In genomic region chr6:1838604-1839003, GRCh38 we compare ENCODE assay signal across 15 cellular contexts.
DNase-seq lines count a peak whose midpoint lies in the region; ATAC-seq and TF ChIP-seq lines count a peak whose summit lies in the region.
"Had no signal": no experiment of that assay in that cellular context is flagged by ENCODE, and none has a peak within 500 bp of the region (broad histone marks: within the 10 kb centered on the region; RNA-seq: fewer than 3 reads in every experiment).

No MANE protein-coding gene starts in this region.

- ATAC-seq in RWPE2 (ENCODE audit: low read depth) (peak; percentile 92), HG03135 (IDR thresholded peaks at IDR 0.05; ENCODE audit: unreplicated experiment) (no peak)
- ATAC-seq: upper lobe of right lung had no signal

- intact Hi-C loops in A673 (cut with micrococcal nuclease; ENCODE audit: unreplicated experiment), result no loop called here

- CTCF ChIA-PET in A673 (lab: Charles Lee), result no interaction called here

- peaks cover 29% of the 10 kb centered on the region for H3K4me1 ChIP-seq in A673 (ENCODE audit: insufficient read depth, low read length, poor library complexity, severe bottlenecking)
- H3K4me1 ChIP-seq in RWPE2 (ENCODE audit: insufficient read depth, poor library complexity, severe bottlenecking), result peaks cover 17% of the 10 kb centered on the region
- H3K4me1 ChIP-seq: upper lobe of right lung had no signal

- DNase-seq in A673 (ENCODE audit: low spot score) (peak; percentile 54), HT1080 (ENCODE audit: low read depth) (peak; percentile 36), RWPE2 (ENCODE audit: low spot score) (no peak), glomerular visceral epithelial cell (ENCODE audit: extremely low spot score) (peak; percentile 28), HuH-7 (ENCODE audit: low spot score) (no peak), NCI-H524 (lab: John Stamatoyannopoulos, UW) (no peak), NCI-H1048 (lab: John Stamatoyannopoulos, UW) (no peak)
- DNase-seq: activated CD8-positive, alpha-beta memory T cell treated with anti-CD3 and anti-CD28 coated beads for 24 hours; activated effector memory CD4-positive, alpha-beta T cell treated with Interleukin-2 at 50 U/mL for 16 hours; NCI-H2107; nucleus accumbens; stimulated activated naive CD4-positive, alpha-beta T cell; upper lobe of right lung had no signal

- TF ChIP-seq CTCF in A673 (conservative IDR thresholded peaks at IDR 0.05; ENCODE audit: low read depth, low read length) (no peak), RWPE2 (IDR thresholded peaks at IDR 0.05; ENCODE audit: poor library complexity, severe bottlenecking) (no peak)

- BruUV-seq in A673 (replicated peaks; lab: Mats Ljungman, UMichigan), result no TSS peak

- H3K36me3 ChIP-seq in A673 (ENCODE audit: insufficient read depth, low read length, poor library complexity, severe bottlenecking), result no peaks in the 10 kb centered on the region
- no peaks in the 10 kb centered on the region for H3K36me3 ChIP-seq in RWPE2 (ENCODE audit: low read depth)
- H3K36me3 ChIP-seq: upper lobe of right lung had no signal

- H3K4me3 ChIP-seq in A673 (ENCODE audit: low read depth, low read length, poor library complexity, severe bottlenecking), result no peak overlapping the region
- H3K4me3 ChIP-seq in RWPE2 (ENCODE audit: severe bottlenecking), result no peak overlapping the region
- H3K4me3 ChIP-seq: skin epidermis, upper lobe of right lung had no signal

- POLR2A ChIA-PET in A673 (lab: Charles Lee; ENCODE audit: low non-redundant PET), result no interaction called here

- H3K27ac ChIP-seq in A673 (ENCODE audit: low read depth, low read length, poor library complexity, severe bottlenecking) (no peak overlapping the region), RWPE2 (ENCODE audit: poor library complexity, severe bottlenecking) (peak overlapping the region; percentile 57)
- H3K27ac ChIP-seq: skin epidermis, upper lobe of right lung had no signal

- no peaks in the 10 kb centered on the region for H3K9me3 ChIP-seq in A673 (ENCODE audit: low read depth, low read length, poor library complexity, severe bottlenecking)
- no peaks in the 10 kb centered on the region for H3K9me3 ChIP-seq in RWPE2 (ENCODE audit: severe bottlenecking)
- H3K9me3 ChIP-seq: upper lobe of right lung had no signal

- H3K27me3 ChIP-seq in A673 (replicated peaks; ENCODE audit: insufficient read depth, low read depth, low read length, poor library complexity) (no peaks in the 10 kb centered on the region), RWPE2 (ENCODE audit: insufficient read depth, poor library complexity, severe bottlenecking) (no peaks in the 10 kb centered on the region)
- H3K27me3 ChIP-seq: upper lobe of right lung had no signal

Comparison
In these comparisons a context has a peak if more than half of its experiments do, and no peak if none do; other contexts are left out.
1. DNase-seq: peak in A673 (single experiment), HT1080 (single experiment) and glomerular visceral epithelial cell (single experiment); none in RWPE2 (single experiment), HuH-7 (single experiment), NCI-H524 (0 of 2) and NCI-H1048 (single experiment).